ENCODE assay signal across 3 cellular contexts in the genomic region with DNA sequence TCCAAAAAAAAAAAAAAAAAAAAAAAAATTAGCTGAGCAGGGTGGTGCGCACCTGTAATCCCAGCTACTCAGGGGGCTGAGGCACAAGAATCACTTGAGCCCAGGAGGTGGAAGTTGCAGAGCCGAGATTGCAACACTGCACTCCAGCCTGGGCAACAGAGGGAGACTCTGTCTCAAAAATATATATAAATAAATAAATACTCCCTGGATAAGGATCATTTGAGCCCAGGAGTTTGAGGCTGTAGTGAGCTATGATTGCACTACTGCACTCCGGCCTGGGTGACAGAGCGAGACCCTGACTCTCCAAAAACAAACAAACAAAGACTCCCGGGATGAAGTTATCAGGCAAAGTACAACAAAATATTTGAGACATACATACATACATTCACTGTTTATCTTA.
TF ChIP-seq lines count a peak whose summit lies in the region.

No MANE protein-coding gene starts in this region.

TF ChIP-seq in A549, 52 proteins besides CTCF, POLR2A, EP300 and RAD21:
- TF ChIP-seq CEBPB (IDR thresholded peaks at IDR 0.05) (peak; percentile 59 to 91; a peak in 3 of 4 replicates), JUNB (IDR thresholded peaks at IDR 0.05) (no peak), SMC3 (IDR thresholded peaks at IDR 0.05) (peak; percentile 31; the same call in 1 of the 3 replicates)

TF ChIP-seq in GM23338, 12 proteins besides CTCF, POLR2A, EP300 and RAD21:
- no peak for TF ChIP-seq EZH2phosphoT487 (IDR thresholded peaks at IDR 0.05; ENCODE audit: unreplicated experiment)

TF ChIP-seq in K562, 482 proteins besides CTCF, POLR2A, EP300 and RAD21:
- TF ChIP-seq CEBPB (tag; IDR thresholded peaks at IDR 0.05) (peak; percentile 84), FOS (IDR thresholded peaks at IDR 0.05; ENCODE audit: extremely low read depth, insufficient read length) (no peak), CEBPG (CRISPR knock-in tag; IDR thresholded peaks at IDR 0.05) (no peak), CEBPG (tag; conservative IDR thresholded peaks at IDR 0.05 in 1 of 2, IDR thresholded peaks at IDR 0.05 in 1 of 2) (peak in 1 of 2 experiments; percentile 73; a peak in 2 of 4 replicates), ILF3 (IDR thresholded peaks at IDR 0.05; ENCODE audit: borderline replicate concordance) (no peak), ZSCAN32 (CRISPR knock-in tag; IDR thresholded peaks at IDR 0.05) (no peak), MECOM (CRISPR knock-in tag; IDR thresholded peaks at IDR 0.05) (no peak), ZNF197 (CRISPR knock-in tag; IDR thresholded peaks at IDR 0.05; ENCODE audit: low read depth) (no peak), ASH1L (IDR thresholded peaks at IDR 0.05; ENCODE audit: borderline replicate concordance, low read depth, partially characterized antibody) (no peak)
- TF ChIP-seq, protein P1, sequence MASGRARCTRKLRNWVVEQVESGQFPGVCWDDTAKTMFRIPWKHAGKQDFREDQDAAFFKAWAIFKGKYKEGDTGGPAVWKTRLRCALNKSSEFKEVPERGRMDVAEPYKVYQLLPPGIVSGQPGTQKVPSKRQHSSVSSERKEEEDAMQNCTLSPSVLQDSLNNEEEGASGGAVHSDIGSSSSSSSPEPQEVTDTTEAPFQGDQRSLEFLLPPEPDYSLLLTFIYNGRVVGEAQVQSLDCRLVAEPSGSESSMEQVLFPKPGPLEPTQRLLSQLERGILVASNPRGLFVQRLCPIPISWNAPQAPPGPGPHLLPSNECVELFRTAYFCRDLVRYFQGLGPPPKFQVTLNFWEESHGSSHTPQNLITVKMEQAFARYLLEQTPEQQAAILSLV (tag; IDR thresholded peaks at IDR 0.05) = no peak
- TF ChIP-seq, protein P2, sequence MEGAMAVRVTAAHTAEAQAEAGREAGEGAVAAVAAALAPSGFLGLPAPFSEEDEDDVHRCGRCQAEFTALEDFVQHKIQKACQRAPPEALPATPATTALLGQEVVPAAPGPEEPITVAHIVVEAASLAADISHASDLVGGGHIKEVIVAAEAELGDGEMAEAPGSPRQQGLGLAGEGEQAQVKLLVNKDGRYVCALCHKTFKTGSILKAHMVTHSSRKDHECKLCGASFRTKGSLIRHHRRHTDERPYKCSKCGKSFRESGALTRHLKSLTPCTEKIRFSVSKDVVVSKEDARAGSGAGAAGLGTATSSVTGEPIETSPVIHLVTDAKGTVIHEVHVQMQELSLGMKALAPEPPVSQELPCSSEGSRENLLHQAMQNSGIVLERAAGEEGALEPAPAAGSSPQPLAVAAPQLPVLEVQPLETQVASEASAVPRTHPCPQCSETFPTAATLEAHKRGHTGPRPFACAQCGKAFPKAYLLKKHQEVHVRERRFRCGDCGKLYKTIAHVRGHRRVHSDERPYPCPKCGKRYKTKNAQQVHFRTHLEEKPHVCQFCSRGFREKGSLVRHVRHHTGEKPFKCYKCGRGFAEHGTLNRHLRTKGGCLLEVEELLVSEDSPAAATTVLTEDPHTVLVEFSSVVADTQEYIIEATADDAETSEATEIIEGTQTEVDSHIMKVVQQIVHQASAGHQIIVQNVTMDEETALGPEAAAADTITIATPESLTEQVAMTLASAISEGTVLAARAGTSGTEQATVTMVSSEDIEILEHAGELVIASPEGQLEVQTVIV (CRISPR knock-in tag; IDR thresholded peaks at IDR 0.05; ENCODE audit: borderline replicate concordance) = no peak
